Comparison of ENCODE assay signal across 8 cellular contexts in the genomic region with DNA sequence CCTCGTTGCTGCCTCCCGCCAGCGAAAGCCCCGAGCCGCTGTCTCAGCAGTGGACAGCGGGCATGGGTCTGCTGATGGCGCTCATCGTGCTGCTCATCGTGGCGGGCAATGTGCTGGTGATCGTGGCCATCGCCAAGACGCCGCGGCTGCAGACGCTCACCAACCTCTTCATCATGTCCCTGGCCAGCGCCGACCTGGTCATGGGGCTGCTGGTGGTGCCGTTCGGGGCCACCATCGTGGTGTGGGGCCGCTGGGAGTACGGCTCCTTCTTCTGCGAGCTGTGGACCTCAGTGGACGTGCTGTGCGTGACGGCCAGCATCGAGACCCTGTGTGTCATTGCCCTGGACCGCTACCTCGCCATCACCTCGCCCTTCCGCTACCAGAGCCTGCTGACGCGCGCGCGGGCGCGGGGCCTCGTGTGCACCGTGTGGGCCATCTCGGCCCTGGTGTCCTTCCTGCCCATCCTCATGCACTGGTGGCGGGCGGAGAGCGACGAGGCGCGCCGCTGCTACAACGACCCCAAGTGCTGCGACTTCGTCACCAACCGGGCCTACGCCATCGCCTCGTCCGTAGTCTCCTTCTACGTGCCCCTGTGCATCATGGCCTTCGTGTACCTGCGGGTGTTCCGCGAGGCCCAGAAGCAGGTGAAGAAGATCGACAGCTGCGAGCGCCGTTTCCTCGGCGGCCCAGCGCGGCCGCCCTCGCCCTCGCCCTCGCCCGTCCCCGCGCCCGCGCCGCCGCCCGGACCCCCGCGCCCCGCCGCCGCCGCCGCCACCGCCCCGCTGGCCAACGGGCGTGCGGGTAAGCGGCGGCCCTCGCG. TPM values are rescaled to one million over a fixed set of nuclear protein-coding genes. Genes with fewer than 3 reads are reported as not detected.
DNase-seq lines count a peak whose midpoint lies in the region; ATAC-seq and TF ChIP-seq lines count a peak whose summit lies in the region.

No MANE protein-coding gene starts in this region.

- DNase-seq in activated CD4-positive, alpha-beta T cell treated with anti-CD3 and anti-CD28 coated beads for 48 hours = peak; percentile 9
- no peak for DNase-seq in activated CD4-positive, alpha-beta T cell treated with anti-CD3 and anti-CD28 coated beads for 1 hour
- DNase-seq in astrocyte of the cerebellum (ENCODE audit: low read depth) (no peak), lower lobe of right lung (peak; percentile 55), tibial artery (no peak), kidney glomerular epithelial cell (lab: John Stamatoyannopoulos, UW) (no peak), Ammon's horn (ENCODE audit: low spot score) (no peak)
- no peak for DNase-seq in effector CD4-positive, alpha-beta T cell

- H3K27me3 ChIP-seq in lower lobe of right lung (ENCODE audit: low read depth) (peaks cover 23% of the 10 kb centered on the region), tibial artery (peaks cover 0 to 64% of the 10 kb centered on the region in 2 donors)

- intact Hi-C loops in lower lobe of right lung (cut with DNase I) = no loop called here
- intact Hi-C loops in tibial artery (cut with DNase I; ENCODE audit: low total_unique reads) = no loop called here

- no peaks in the 10 kb centered on the region for H3K9me3 ChIP-seq in lower lobe of right lung
- H3K9me3 ChIP-seq in tibial artery = no peaks in the 10 kb centered on the region

- ATAC-seq in lower lobe of right lung = peak in 1 of 2 donors; percentile 14

- no peaks in the 10 kb centered on the region for H3K36me3 ChIP-seq in lower lobe of right lung
- H3K36me3 ChIP-seq in tibial artery = no peaks in the 10 kb centered on the region

- H3K27ac ChIP-seq in lower lobe of right lung (peak overlapping the region; percentile 83), tibial artery (no peak overlapping the region)

- TF ChIP-seq CTCF in astrocyte of the cerebellum (IDR thresholded peaks at IDR 0.05; ENCODE audit: low read depth, low read length, missing control alignments) (no peak), lower lobe of right lung (IDR thresholded peaks at IDR 0.05) (no peak), tibial artery (IDR thresholded peaks at IDR 0.05) (no peak)

- H3K4me1 ChIP-seq in lower lobe of right lung = peaks cover 7% of the 10 kb centered on the region
- peaks cover 0 to 26% (median 16%) of the 10 kb centered on the region in 4 donors for H3K4me1 ChIP-seq in tibial artery

- in situ Hi-C loops in astrocyte of the cerebellum (cut with HindIII; ENCODE audit: low sequenced_read_pairs) = no loop called here

- H3K4me3 ChIP-seq in astrocyte of the cerebellum (ENCODE audit: low read depth, low read length) (peak overlapping the region; percentile 45), lower lobe of right lung (peak overlapping the region; percentile 55), tibial artery (peak overlapping the region; percentile 36 to 48)

RNA-seq across cellular contexts. Expression of a gene that starts 0.8 kb away (rescaled TPM):
- total RNA-seq in lower lobe of right lung = 35.6 TPM

Comparison
In these comparisons a context has a peak if more than half of its experiments do, and no peak if none do; other contexts are left out.
1. DNase-seq: peak in activated CD4-positive, alpha-beta T cell treated with anti-CD3 and anti-CD28 coated beads for 48 hours (single experiment) and lower lobe of right lung (single experiment); none in activated CD4-positive, alpha-beta T cell treated with anti-CD3 and anti-CD28 coated beads for 1 hour (single experiment), astrocyte of the cerebellum (single experiment), tibial artery (0 of 2), kidney glomerular epithelial cell (single experiment), Ammon's horn (single experiment) and effector CD4-positive, alpha-beta T cell (single experiment).
2. Peak in every context shown above with its lines, with median percentiles within 50 percentile points of each other: H3K4me3 ChIP-seq.